In the genomic region with DNA sequence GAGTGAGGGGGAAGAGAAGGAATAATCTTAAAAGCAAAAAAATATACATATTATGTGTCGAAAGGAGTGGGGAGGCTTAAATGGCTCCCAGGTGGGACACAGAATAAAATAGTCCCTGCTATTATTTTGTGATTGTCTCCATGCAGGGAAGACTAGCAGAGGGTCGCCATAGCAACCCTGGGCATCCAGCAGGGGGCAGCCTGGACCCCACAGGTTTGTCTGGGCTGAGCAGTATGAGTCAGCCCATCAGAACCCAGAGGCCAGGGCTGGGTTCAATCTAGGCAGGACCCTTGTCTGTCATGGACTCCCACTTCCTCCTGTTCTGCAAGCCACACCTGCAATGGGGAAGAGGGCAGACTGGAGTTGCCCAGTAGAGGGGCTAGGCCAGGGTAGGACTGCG, we compare ENCODE assay signal across 11 cellular contexts. TPM values are rescaled to one million over a fixed set of nuclear protein-coding genes. Genes with fewer than 3 reads are reported as not detected.
DNase-seq lines count a peak whose midpoint lies in the region; ATAC-seq and TF ChIP-seq lines count a peak whose summit lies in the region.
"Had no signal": no experiment of that assay in that cellular context is flagged by ENCODE, and none has a peak within 500 bp of the region (broad histone marks: within the 10 kb centered on the region; RNA-seq: fewer than 3 reads in every experiment).

No MANE protein-coding gene starts in this region.

- TF ChIP-seq CTCF in chondrocyte (IDR thresholded peaks at IDR 0.05) = peak; percentile 61

- no peaks in the 10 kb centered on the region for H3K36me3 Mint-ChIP-seq in activated naive CD4-positive, alpha-beta T cell treated with anti-CD3 and anti-CD28 coated beads for 36 hours (ENCODE audit: low read depth)
- H3K36me3 Mint-ChIP-seq in activated naive CD4-positive, alpha-beta T cell treated with anti-CD3 and anti-CD28 coated beads, Interleukin-2, amount 10 ng/mL, durations not matched to agents 7 days and 5 days = no peaks in the 10 kb centered on the region
- H3K36me3 Mint-ChIP-seq in chondrocyte (ENCODE audit: low read depth) = peaks cover 3% of the 10 kb centered on the region
- no peaks in the 10 kb centered on the region for H3K36me3 Mint-ChIP-seq in activated T-cell treated with anti-CD3 and anti-CD28 coated beads, Interleukin-2, amount 50 U/mL, for 24 hours (ENCODE audit: low read depth)

- peak; percentile 17 for DNase-seq in activated naive CD4-positive, alpha-beta T cell treated with anti-CD3 and anti-CD28 coated beads for 36 hours
- no peak for DNase-seq in activated naive CD4-positive, alpha-beta T cell treated with anti-CD3 and anti-CD28 coated beads, Interleukin-2, amount 10 ng/mL, durations not matched to agents 7 days and 5 days
- DNase-seq in MV-4-11 (lab: John Stamatoyannopoulos, UW) = peak; percentile 5
- no peak for DNase-seq in chondrocyte (ENCODE audit: low spot score)
- DNase-seq in stimulated activated CD8-positive, alpha-beta memory T cell treated with anti-CD3 and anti-CD28 coated beads, Interleukin-4, amount 100 ng/mL, for 48 hours = peak; percentile 59
- DNase-seq in HT-29 (ENCODE audit: low spot score) = no peak
- no peak for DNase-seq in activated T-cell treated with anti-CD3 and anti-CD28 coated beads, Interleukin-2, amount 50 U/mL, for 24 hours
- DNase-seq: cortex of kidney; kidney; stimulated activated CD4-positive, alpha-beta T cell treated with anti-CD3 and anti-CD28 coated beads, Interleukin-12 subunit alpha, Interleukin-12 subunit beta, amount 100 ng/mL, for 4 hours had no signal

- H3K4me3 Mint-ChIP-seq in activated naive CD4-positive, alpha-beta T cell treated with anti-CD3 and anti-CD28 coated beads for 36 hours = no peak overlapping the region
- H3K4me3 Mint-ChIP-seq in activated naive CD4-positive, alpha-beta T cell treated with anti-CD3 and anti-CD28 coated beads, Interleukin-2, amount 10 ng/mL, durations not matched to agents 7 days and 5 days = no peak overlapping the region
- H3K4me3 Mint-ChIP-seq in chondrocyte (ENCODE audit: unreplicated experiment) = no peak overlapping the region
- H3K4me3 Mint-ChIP-seq in activated T-cell treated with anti-CD3 and anti-CD28 coated beads, Interleukin-2, amount 50 U/mL, for 24 hours = no peak overlapping the region

- intact Hi-C loops in activated naive CD4-positive, alpha-beta T cell treated with anti-CD3 and anti-CD28 coated beads for 36 hours (cut with micrococcal nuclease) = no loop called here

- ATAC-seq in GM19324 (IDR thresholded peaks at IDR 0.05; ENCODE audit: low FRiP score, unreplicated experiment) = no peak

- H3K27me3 Mint-ChIP-seq in activated naive CD4-positive, alpha-beta T cell treated with anti-CD3 and anti-CD28 coated beads for 36 hours (ENCODE audit: low read depth) = peaks cover 2% of the 10 kb centered on the region
- peaks cover 50% of the 10 kb centered on the region for H3K27me3 Mint-ChIP-seq in activated naive CD4-positive, alpha-beta T cell treated with anti-CD3 and anti-CD28 coated beads, Interleukin-2, amount 10 ng/mL, durations not matched to agents 7 days and 5 days
- peaks cover 46% of the 10 kb centered on the region for H3K27me3 Mint-ChIP-seq in chondrocyte (ENCODE audit: low read depth)
- peaks cover 23% of the 10 kb centered on the region for H3K27me3 Mint-ChIP-seq in activated T-cell treated with anti-CD3 and anti-CD28 coated beads, Interleukin-2, amount 50 U/mL, for 24 hours

- no peaks in the 10 kb centered on the region for H3K9me3 Mint-ChIP-seq in activated naive CD4-positive, alpha-beta T cell treated with anti-CD3 and anti-CD28 coated beads for 36 hours
- peaks cover 3% of the 10 kb centered on the region for H3K9me3 Mint-ChIP-seq in activated naive CD4-positive, alpha-beta T cell treated with anti-CD3 and anti-CD28 coated beads, Interleukin-2, amount 10 ng/mL, durations not matched to agents 7 days and 5 days
- H3K9me3 Mint-ChIP-seq in chondrocyte (ENCODE audit: low read depth) = peaks cover 8% of the 10 kb centered on the region
- H3K9me3 Mint-ChIP-seq in activated T-cell treated with anti-CD3 and anti-CD28 coated beads, Interleukin-2, amount 50 U/mL, for 24 hours = peaks cover 3% of the 10 kb centered on the region

- H3K4me1 Mint-ChIP-seq in activated naive CD4-positive, alpha-beta T cell treated with anti-CD3 and anti-CD28 coated beads for 36 hours (ENCODE audit: low read depth) = no peaks in the 10 kb centered on the region
- H3K4me1 Mint-ChIP-seq in activated naive CD4-positive, alpha-beta T cell treated with anti-CD3 and anti-CD28 coated beads, Interleukin-2, amount 10 ng/mL, durations not matched to agents 7 days and 5 days = no peaks in the 10 kb centered on the region
- H3K4me1 Mint-ChIP-seq in chondrocyte (ENCODE audit: low read depth) = no peaks in the 10 kb centered on the region
- H3K4me1 Mint-ChIP-seq in activated T-cell treated with anti-CD3 and anti-CD28 coated beads, Interleukin-2, amount 50 U/mL, for 24 hours (ENCODE audit: low read depth) = no peaks in the 10 kb centered on the region

- CTCF ChIA-PET in activated naive CD4-positive, alpha-beta T cell treated with anti-CD3 and anti-CD28 coated beads for 36 hours (lab: Charles Lee) = interaction anchor here (1.3 kb wide), 1 partner anchor 16 kb away, joined by 4 read pairs; no protein-coding TSS in a partner anchor
- CTCF ChIA-PET in activated naive CD4-positive, alpha-beta T cell treated with anti-CD3 and anti-CD28 coated beads, Interleukin-2, amount 10 ng/mL, durations not matched to agents 7 days and 5 days (lab: Charles Lee) = no interaction called here

- no peak overlapping the region for H3K27ac Mint-ChIP-seq in activated naive CD4-positive, alpha-beta T cell treated with anti-CD3 and anti-CD28 coated beads for 36 hours
- no peak overlapping the region for H3K27ac Mint-ChIP-seq in activated naive CD4-positive, alpha-beta T cell treated with anti-CD3 and anti-CD28 coated beads, Interleukin-2, amount 10 ng/mL, durations not matched to agents 7 days and 5 days
- no peak overlapping the region for H3K27ac Mint-ChIP-seq in chondrocyte (ENCODE audit: unreplicated experiment)
- no peak overlapping the region for H3K27ac Mint-ChIP-seq in activated T-cell treated with anti-CD3 and anti-CD28 coated beads, Interleukin-2, amount 50 U/mL, for 24 hours

RNA-seq across cellular contexts. Expression of a gene that starts 17.6 kb away (rescaled TPM):
- total RNA-seq in activated naive CD4-positive, alpha-beta T cell treated with anti-CD3 and anti-CD28 coated beads for 36 hours = not detected
- total RNA-seq in chondrocyte = 5.1 to 12.2 TPM (median 12.0 TPM) in 3 replicates
- 0.16 and 0.31 TPM in 2 replicates for total RNA-seq in HT-29 (2014; rRNA removed; shearing (Covaris generic))

Comparison
In these comparisons a context has a peak if more than half of its experiments do, and no peak if none do; other contexts are left out.
1. DNase-seq: peak in activated naive CD4-positive, alpha-beta T cell treated with anti-CD3 and anti-CD28 coated beads for 36 hours (single experiment), MV-4-11 (single experiment) and stimulated activated CD8-positive, alpha-beta memory T cell treated with anti-CD3 and anti-CD28 coated beads, Interleukin-4, amount 100 ng/mL, for 48 hours (single experiment); none in activated naive CD4-positive, alpha-beta T cell treated with anti-CD3 and anti-CD28 coated beads, Interleukin-2, amount 10 ng/mL, durations not matched to agents 7 days and 5 days (single experiment), chondrocyte (single experiment), HT-29 (single experiment) and activated T-cell treated with anti-CD3 and anti-CD28 coated beads, Interleukin-2, amount 50 U/mL, for 24 hours (single experiment).